Comparison of ENCODE assay signal across 2 cellular contexts in the genomic region with DNA sequence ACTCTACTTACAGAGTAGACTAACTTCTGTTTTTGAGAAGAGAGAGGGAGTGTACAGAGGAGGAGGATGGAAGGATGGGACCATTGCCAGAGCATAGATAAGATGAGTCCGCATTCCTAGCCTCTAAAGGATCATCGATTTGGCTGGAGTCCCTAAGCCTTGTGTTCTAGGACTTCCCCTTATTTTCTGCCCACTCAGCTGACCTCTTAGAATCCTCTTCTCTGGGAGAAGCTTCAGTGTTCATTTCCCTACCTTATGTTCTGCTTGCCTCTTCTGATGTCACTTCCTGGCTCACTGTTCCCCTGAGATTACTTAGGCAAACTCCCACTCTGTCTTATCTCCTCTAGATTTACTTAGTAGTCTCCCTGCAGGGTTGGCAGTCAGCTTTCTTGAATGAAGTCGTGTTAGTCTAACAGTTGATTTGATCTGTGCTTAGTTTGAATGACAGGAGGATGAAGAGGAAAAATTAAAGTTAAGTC.
TF ChIP-seq lines count a peak whose summit lies in the region.

No MANE protein-coding gene starts in this region.

TF ChIP-seq in IMR-90, 13 proteins besides CTCF, POLR2A, EP300 and RAD21:
- TF ChIP-seq MAFK (IDR thresholded peaks at IDR 0.05; ENCODE audit: low read depth, low read length) = no peak
- no peak for TF ChIP-seq RCOR1 (IDR thresholded peaks at IDR 0.05; ENCODE audit: insufficient replicate concordance, low read length)
- TF ChIP-seq MAZ (IDR thresholded peaks at IDR 0.05; ENCODE audit: borderline replicate concordance, low read depth, low read length) = no peak
- no peak for TF ChIP-seq MXI1 (IDR thresholded peaks at IDR 0.05; ENCODE audit: borderline replicate concordance, low read depth, low read length)
- TF ChIP-seq, protein P1, sequence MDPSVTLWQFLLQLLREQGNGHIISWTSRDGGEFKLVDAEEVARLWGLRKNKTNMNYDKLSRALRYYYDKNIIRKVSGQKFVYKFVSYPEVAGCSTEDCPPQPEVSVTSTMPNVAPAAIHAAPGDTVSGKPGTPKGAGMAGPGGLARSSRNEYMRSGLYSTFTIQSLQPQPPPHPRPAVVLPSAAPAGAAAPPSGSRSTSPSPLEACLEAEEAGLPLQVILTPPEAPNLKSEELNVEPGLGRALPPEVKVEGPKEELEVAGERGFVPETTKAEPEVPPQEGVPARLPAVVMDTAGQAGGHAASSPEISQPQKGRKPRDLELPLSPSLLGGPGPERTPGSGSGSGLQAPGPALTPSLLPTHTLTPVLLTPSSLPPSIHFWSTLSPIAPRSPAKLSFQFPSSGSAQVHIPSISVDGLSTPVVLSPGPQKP (IDR thresholded peaks at IDR 0.05; ENCODE audit: borderline replicate concordance, low read depth, low read length) = no peak
- TF ChIP-seq BHLHE40 (IDR thresholded peaks at IDR 0.05; ENCODE audit: low read depth, low read length) = no peak
- TF ChIP-seq NFE2L2 (IDR thresholded peaks at IDR 0.05; ENCODE audit: low read depth, low read length) = no peak
TF ChIP-seq in IMR-90: peak in this region for 0.

TF ChIP-seq in GM12878, 131 proteins besides CTCF, POLR2A, EP300 and RAD21:
- TF ChIP-seq, protein P2, sequence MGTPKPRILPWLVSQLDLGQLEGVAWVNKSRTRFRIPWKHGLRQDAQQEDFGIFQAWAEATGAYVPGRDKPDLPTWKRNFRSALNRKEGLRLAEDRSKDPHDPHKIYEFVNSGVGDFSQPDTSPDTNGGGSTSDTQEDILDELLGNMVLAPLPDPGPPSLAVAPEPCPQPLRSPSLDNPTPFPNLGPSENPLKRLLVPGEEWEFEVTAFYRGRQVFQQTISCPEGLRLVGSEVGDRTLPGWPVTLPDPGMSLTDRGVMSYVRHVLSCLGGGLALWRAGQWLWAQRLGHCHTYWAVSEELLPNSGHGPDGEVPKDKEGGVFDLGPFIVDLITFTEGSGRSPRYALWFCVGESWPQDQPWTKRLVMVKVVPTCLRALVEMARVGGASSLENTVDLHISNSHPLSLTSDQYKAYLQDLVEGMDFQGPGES (IDR thresholded peaks at IDR 0.05) = no peak
- no peak for TF ChIP-seq ZNF622 (IDR thresholded peaks at IDR 0.05)
- TF ChIP-seq, protein P3, sequence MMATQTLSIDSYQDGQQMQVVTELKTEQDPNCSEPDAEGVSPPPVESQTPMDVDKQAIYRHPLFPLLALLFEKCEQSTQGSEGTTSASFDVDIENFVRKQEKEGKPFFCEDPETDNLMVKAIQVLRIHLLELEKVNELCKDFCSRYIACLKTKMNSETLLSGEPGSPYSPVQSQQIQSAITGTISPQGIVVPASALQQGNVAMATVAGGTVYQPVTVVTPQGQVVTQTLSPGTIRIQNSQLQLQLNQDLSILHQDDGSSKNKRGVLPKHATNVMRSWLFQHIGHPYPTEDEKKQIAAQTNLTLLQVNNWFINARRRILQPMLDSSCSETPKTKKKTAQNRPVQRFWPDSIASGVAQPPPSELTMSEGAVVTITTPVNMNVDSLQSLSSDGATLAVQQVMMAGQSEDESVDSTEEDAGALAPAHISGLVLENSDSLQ (IDR thresholded peaks at IDR 0.05) = peak; percentile 41; the same call in 1 of the 2 replicates
- peak; percentile 87 for TF ChIP-seq MEF2B (IDR thresholded peaks at IDR 0.05; ENCODE audit: partially characterized antibody, poor library complexity, severe bottlenecking)
- 0 out of 2 replicates have a peak, but pooled peaks have one; percentile 24 for TF ChIP-seq BCL11A (IDR thresholded peaks at IDR 0.05; ENCODE audit: low read depth, low read length)
- TF ChIP-seq, protein P4, sequence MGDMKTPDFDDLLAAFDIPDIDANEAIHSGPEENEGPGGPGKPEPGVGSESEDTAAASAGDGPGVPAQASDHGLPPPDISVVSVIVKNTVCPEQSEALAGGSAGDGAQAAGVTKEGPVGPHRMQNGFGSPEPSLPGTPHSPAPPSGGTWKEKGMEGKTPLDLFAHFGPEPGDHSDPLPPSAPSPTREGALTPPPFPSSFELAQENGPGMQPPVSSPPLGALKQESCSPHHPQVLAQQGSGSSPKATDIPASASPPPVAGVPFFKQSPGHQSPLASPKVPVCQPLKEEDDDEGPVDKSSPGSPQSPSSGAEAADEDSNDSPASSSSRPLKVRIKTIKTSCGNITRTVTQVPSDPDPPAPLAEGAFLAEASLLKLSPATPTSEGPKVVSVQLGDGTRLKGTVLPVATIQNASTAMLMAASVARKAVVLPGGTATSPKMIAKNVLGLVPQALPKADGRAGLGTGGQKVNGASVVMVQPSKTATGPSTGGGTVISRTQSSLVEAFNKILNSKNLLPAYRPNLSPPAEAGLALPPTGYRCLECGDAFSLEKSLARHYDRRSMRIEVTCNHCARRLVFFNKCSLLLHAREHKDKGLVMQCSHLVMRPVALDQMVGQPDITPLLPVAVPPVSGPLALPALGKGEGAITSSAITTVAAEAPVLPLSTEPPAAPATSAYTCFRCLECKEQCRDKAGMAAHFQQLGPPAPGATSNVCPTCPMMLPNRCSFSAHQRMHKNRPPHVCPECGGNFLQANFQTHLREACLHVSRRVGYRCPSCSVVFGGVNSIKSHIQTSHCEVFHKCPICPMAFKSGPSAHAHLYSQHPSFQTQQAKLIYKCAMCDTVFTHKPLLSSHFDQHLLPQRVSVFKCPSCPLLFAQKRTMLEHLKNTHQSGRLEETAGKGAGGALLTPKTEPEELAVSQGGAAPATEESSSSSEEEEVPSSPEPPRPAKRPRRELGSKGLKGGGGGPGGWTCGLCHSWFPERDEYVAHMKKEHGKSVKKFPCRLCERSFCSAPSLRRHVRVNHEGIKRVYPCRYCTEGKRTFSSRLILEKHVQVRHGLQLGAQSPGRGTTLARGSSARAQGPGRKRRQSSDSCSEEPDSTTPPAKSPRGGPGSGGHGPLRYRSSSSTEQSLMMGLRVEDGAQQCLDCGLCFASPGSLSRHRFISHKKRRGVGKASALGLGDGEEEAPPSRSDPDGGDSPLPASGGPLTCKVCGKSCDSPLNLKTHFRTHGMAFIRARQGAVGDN (IDR thresholded peaks at IDR 0.05) = peak; percentile 49; the same call in 1 of the 2 replicates
- TF ChIP-seq NR2C2 (IDR thresholded peaks at IDR 0.05; ENCODE audit: borderline replicate concordance, control insufficient read depth, insufficient read length, low read depth) = no peak
- TF ChIP-seq RB1 (IDR thresholded peaks at IDR 0.05; ENCODE audit: borderline replicate concordance) = no peak
- peak; percentile 61; the same call in 1 of the 2 replicates for TF ChIP-seq SPI1 (IDR thresholded peaks at IDR 0.05; ENCODE audit: borderline replicate concordance, insufficient read depth, low read depth, low read length)
- TF ChIP-seq HDGF (IDR thresholded peaks at IDR 0.05) = 0 out of 2 replicates have a peak, but pooled peaks have one; percentile 26
- TF ChIP-seq EZH2 (IDR thresholded peaks at IDR 0.05; ENCODE audit: borderline replicate concordance, control insufficient read depth, low read depth, low read length) = no peak
- TF ChIP-seq, protein P5, sequence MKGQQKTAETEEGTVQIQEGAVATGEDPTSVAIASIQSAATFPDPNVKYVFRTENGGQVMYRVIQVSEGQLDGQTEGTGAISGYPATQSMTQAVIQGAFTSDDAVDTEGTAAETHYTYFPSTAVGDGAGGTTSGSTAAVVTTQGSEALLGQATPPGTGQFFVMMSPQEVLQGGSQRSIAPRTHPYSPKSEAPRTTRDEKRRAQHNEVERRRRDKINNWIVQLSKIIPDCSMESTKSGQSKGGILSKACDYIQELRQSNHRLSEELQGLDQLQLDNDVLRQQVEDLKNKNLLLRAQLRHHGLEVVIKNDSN (IDR thresholded peaks at IDR 0.05; ENCODE audit: borderline replicate concordance, extremely low read length, insufficient read depth, low read depth, low read length) = no peak
- TF ChIP-seq ATF7 (IDR thresholded peaks at IDR 0.05; ENCODE audit: low read depth) = peak; percentile 62
